ENCODE assay signal across 8 cellular contexts in the genomic region with DNA sequence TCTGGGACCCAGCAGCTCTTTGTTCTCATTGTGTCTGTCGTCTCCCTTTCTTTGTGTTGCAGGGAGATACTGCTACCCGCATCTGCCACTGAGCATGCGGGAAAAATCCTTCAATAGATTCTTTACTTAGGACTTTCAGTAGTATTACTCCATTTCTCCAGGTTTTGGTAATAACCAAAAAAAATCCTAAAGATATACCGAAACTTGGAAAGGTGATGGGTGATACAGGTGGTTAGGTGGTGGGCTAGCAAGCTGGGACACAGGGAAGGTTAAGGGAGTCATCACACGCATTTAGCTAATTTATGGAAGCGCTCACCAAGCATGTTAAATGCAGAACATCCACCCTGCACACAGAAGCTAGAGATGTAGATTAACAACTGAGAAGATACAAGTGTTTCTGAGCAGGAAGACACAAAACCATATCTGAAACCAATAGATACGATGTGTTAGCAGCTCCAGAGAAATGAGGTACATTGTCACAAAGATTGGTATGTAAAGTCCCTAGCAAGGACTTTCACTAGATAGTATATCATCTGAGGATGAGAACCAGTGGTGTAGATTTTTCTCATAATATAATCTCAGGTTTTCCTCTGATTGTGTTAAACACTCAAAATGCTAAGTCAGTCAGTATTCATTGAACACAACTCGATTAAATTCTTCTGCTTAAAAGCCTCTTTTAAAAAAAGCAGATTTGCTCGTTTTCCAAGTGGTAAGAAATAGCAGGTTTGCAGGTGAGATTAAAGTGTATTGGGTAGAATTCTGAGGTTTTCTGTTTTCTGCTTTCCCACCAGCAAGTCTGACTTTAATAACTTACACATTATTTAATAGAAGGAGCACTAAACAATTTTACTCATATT. TPM values are rescaled to one million over a fixed set of nuclear protein-coding genes. Genes with fewer than 3 reads are reported as not detected.
DNase-seq lines count a peak whose midpoint lies in the region; ATAC-seq and TF ChIP-seq lines count a peak whose summit lies in the region.

No MANE protein-coding gene starts in this region.

- H3K4me1 ChIP-seq in left ventricle myocardium inferior = peaks cover 38% of the 10 kb centered on the region
- peaks cover 0 to 16% (median 9%) of the 10 kb centered on the region in 4 donors for H3K4me1 ChIP-seq in tibial artery
- peaks cover 8% of the 10 kb centered on the region for H3K4me1 ChIP-seq in foreskin keratinocyte

- TF ChIP-seq CTCF in left ventricle myocardium inferior (IDR thresholded peaks at IDR 0.05; ENCODE audit: borderline replicate concordance) (no peak), tibial artery (IDR thresholded peaks at IDR 0.05) (no peak), foreskin keratinocyte (conservative IDR thresholded peaks at IDR 0.05) (no peak)

- peaks cover 8% of the 10 kb centered on the region for H3K27me3 ChIP-seq in left ventricle myocardium inferior (ENCODE audit: low read depth)
- H3K27me3 ChIP-seq in tibial artery = no peaks in the 10 kb centered on the region
- H3K27me3 ChIP-seq in foreskin keratinocyte = peaks cover 94% of the 10 kb centered on the region

- DNase-seq in left ventricle myocardium inferior = no peak
- DNase-seq in Right ventricle myocardium inferior (ENCODE audit: missing footprints) = no peak
- DNase-seq in SK-N-MC (ENCODE audit: low read depth, low spot score) = no peak
- DNase-seq in inferior parietal cortex (ENCODE audit: extremely low spot score) = peak; percentile 88
- no peak for DNase-seq in tibial artery
- DNase-seq in activated CD4-positive, alpha-beta T cell treated with anti-CD3 and anti-CD28 coated beads for 48 hours = no peak
- no peak for DNase-seq in foreskin keratinocyte

- intact Hi-C loops in left ventricle myocardium inferior (cut with micrococcal nuclease) = no loop called here
- intact Hi-C loops in Right ventricle myocardium inferior (cut with DNase I) = loop anchor here (10.0 kb wide), 1 partner anchor 371 kb away; the partner anchor contains the start of gene MYCBP2
- intact Hi-C loops in tibial artery (cut with DNase I; ENCODE audit: low total_unique reads) = loop anchor here (10.0 kb wide), 1 partner anchor 371 kb away; the partner anchor contains the start of gene MYCBP2

- H3K4me3 ChIP-seq in left ventricle myocardium inferior (peak overlapping the region; percentile 80), SK-N-MC (peak overlapping the region; percentile 86), tibial artery (peak overlapping the region; percentile 87 to 98)

- H3K27ac ChIP-seq in left ventricle myocardium inferior (replicated peaks) = peak overlapping the region; percentile 59
- H3K27ac ChIP-seq in SK-N-MC = 0 out of 2 replicates have a peak overlapping the region, but pooled peaks have one; percentile 17
- peak overlapping the region; percentile 75 to 80 for H3K27ac ChIP-seq in tibial artery
- H3K27ac ChIP-seq in foreskin keratinocyte = no peak overlapping the region

- H3K9me3 ChIP-seq in left ventricle myocardium inferior (replicated peaks) (no peaks in the 10 kb centered on the region), SK-N-MC (ENCODE audit: low read depth, low read length) (no peaks in the 10 kb centered on the region), tibial artery (no peaks in the 10 kb centered on the region)

- H3K9ac ChIP-seq in SK-N-MC (ENCODE audit: insufficient read length) = no peak overlapping the region

- ATAC-seq in Right ventricle myocardium inferior (no peak), HG03520 (IDR thresholded peaks at IDR 0.05; ENCODE audit: unreplicated experiment) (no peak), foreskin keratinocyte (no peak)

- H3K36me3 ChIP-seq in left ventricle myocardium inferior (no peaks in the 10 kb centered on the region), SK-N-MC (ENCODE audit: insufficient read depth, low read length) (peaks cover 8% of the 10 kb centered on the region), tibial artery (no peaks in the 10 kb centered on the region)

RNA-seq across cellular contexts. Expression of gene SLAIN1, which starts 1.3 kb away (rescaled TPM):
- total RNA-seq in left ventricle myocardium inferior = 8.0 TPM
- total RNA-seq in Right ventricle myocardium inferior = 4.6 TPM
- not detected in 2 replicates for total RNA-seq in foreskin keratinocyte
- polyA plus RNA-seq in foreskin keratinocyte = not detected in 2 replicates
